Comparison of ENCODE assay signal across 12 cellular contexts in the genomic region with DNA sequence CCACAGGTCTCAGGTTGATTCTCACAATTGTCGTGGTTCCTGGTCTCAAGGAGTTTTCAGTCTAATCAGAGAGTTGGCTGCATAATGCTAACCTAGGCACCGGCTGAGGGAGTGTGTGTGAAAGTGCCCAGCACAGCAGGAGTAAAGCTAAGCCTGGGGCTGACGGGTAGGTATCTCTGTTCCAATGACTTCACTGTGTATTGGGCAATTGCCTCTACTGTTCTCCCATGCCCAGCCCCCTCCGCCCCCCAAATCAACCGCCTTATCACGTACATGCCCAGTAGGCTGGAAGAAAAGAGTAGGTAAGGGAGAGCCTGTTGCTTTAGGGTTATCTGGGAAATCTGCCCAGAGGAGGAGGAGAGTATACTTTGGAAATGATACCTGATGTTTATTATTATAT. TPM values are rescaled to one million over a fixed set of nuclear protein-coding genes. Genes with fewer than 3 reads are reported as not detected.
DNase-seq lines count a peak whose midpoint lies in the region; ATAC-seq and TF ChIP-seq lines count a peak whose summit lies in the region.
"Had no signal": no experiment of that assay in that cellular context is flagged by ENCODE, and none has a peak within 500 bp of the region (broad histone marks: within the 10 kb centered on the region; RNA-seq: fewer than 3 reads in every experiment).

No MANE protein-coding gene starts in this region.

- H3K27me3 Mint-ChIP-seq in MCF 10A (ENCODE audit: insufficient read depth, unreplicated experiment) (no peaks in the 10 kb centered on the region), brain (no peaks in the 10 kb centered on the region)

- H3K27me3 ChIP-seq in breast epithelium (no peaks in the 10 kb centered on the region), muscle layer of duodenum (ENCODE audit: low read depth, low read length) (no peaks in the 10 kb centered on the region), uterus (no peaks in the 10 kb centered on the region)

- POLR2A ChIA-PET in MCF 10A (lab: Yijun Ruan, JAX), result no interaction called here

- CTCF ChIA-PET in MCF 10A (lab: Yijun Ruan, JAX), result interaction anchor here (0.9 kb wide), 1 partner anchor 204 kb away, joined by 7 read pairs; no protein-coding TSS in a partner anchor

- no TSS peak for BruUV-seq in MCF 10A (replicated peaks; lab: Mats Ljungman, UMichigan)

- no peak for ATAC-seq in GM21723 (IDR thresholded peaks at IDR 0.05; ENCODE audit: unreplicated experiment)
- no peak for ATAC-seq in GM18858 (IDR thresholded peaks at IDR 0.05; ENCODE audit: unreplicated experiment)

- H3K27ac Mint-ChIP-seq in MCF 10A (ENCODE audit: low read depth, unreplicated experiment), result peak overlapping the region; percentile 60
- peak overlapping the region; percentile 27 to 93 (median 75) for H3K27ac Mint-ChIP-seq in brain

- TF ChIP-seq POLR2A in breast epithelium (IDR thresholded peaks at IDR 0.05), result no peak
- no peak for TF ChIP-seq POLR2A in uterus (IDR thresholded peaks at IDR 0.05)

- H3K4me1 ChIP-seq in breast epithelium (peaks cover 0 to 13% of the 10 kb centered on the region in 2 donors), muscle layer of duodenum (ENCODE audit: control insufficient read depth in 1 of 2, insufficient read depth in 2 of 2, low read length in 2 of 2) (peaks cover 20 to 57% of the 10 kb centered on the region in 2 donors), uterus (peaks cover 17 to 26% of the 10 kb centered on the region in 2 donors)

- H3K9me3 Mint-ChIP-seq in MCF 10A (ENCODE audit: unreplicated experiment) (no peaks in the 10 kb centered on the region), brain (peaks cover 0 to 5% (median under 1%) of the 10 kb centered on the region in 5 experiments)

- H3K36me3 ChIP-seq in breast epithelium, result no peaks in the 10 kb centered on the region
- H3K36me3 ChIP-seq in muscle layer of duodenum (ENCODE audit: control insufficient read depth in 1 of 2, insufficient read depth in 2 of 2, low read length in 2 of 2), result peaks cover 9 to 13% of the 10 kb centered on the region in 2 donors
- H3K36me3 ChIP-seq in uterus, result no peaks in the 10 kb centered on the region

- H3K4me1 Mint-ChIP-seq in MCF 10A (ENCODE audit: insufficient read depth, unreplicated experiment) (peaks cover 35% of the 10 kb centered on the region), brain (peaks cover 93% of the 10 kb centered on the region)

- no peak overlapping the region for H3K4me3 ChIP-seq in breast epithelium
- no peak overlapping the region for H3K4me3 ChIP-seq in muscle layer of duodenum (ENCODE audit: low read depth in 1 of 2, low read length in 2 of 2)
- H3K4me3 ChIP-seq in uterus, result no peak overlapping the region
- H3K4me3 ChIP-seq: K562 had no signal

- no peak for TF ChIP-seq CTCF in MCF 10A (IDR thresholded peaks at IDR 0.05; ENCODE audit: unreplicated experiment)
- TF ChIP-seq CTCF in breast epithelium (IDR thresholded peaks at IDR 0.05), result no peak
- no peak for TF ChIP-seq CTCF in brain (conservative IDR thresholded peaks at IDR 0.05)
- TF ChIP-seq CTCF in uterus (IDR thresholded peaks at IDR 0.05), result no peak

- intact Hi-C loops in MCF 10A (cut with micrococcal nuclease) (no loop called here), breast epithelium (cut with DNase I; ENCODE audit: low total_unique reads) (no loop called here), uterus (cut with DNase I; ENCODE audit: low total_unique reads) (no loop called here)

- H3K36me3 Mint-ChIP-seq in MCF 10A (ENCODE audit: insufficient read depth, unreplicated experiment) (peaks cover 20% of the 10 kb centered on the region), brain (peaks cover 33% of the 10 kb centered on the region)

- H3K4me3 Mint-ChIP-seq in MCF 10A (ENCODE audit: unreplicated experiment), result no peak overlapping the region
- H3K4me3 Mint-ChIP-seq in brain, result no peak overlapping the region

- H3K9me3 ChIP-seq in breast epithelium (no peaks in the 10 kb centered on the region), muscle layer of duodenum (ENCODE audit: control insufficient read depth in 1 of 2, low read length in 2 of 2) (no peaks in the 10 kb centered on the region), uterus (no peaks in the 10 kb centered on the region)

- H3K27ac ChIP-seq in breast epithelium, result no peak overlapping the region
- peak overlapping the region; percentile 78 for H3K27ac ChIP-seq in muscle layer of duodenum (ENCODE audit: low read length)
- peak overlapping the region; percentile 76 to 92 for H3K27ac ChIP-seq in uterus

- no peak for DNase-seq in MCF 10A (ENCODE audit: unreplicated experiment)
- no peak for DNase-seq in breast epithelium (ENCODE audit: low spot score in 2 of 2)
- peak in 1 of 2 donors; percentile 31 for DNase-seq in uterus
- DNase-seq in stimulated activated CD4-positive, alpha-beta T cell treated with anti-CD3 and anti-CD28 coated beads, Interleukin-4, amount 100 ng/mL, for 24 hours, result no peak
- DNase-seq: activated gamma-delta T cell treated with Interleukin-2 at 50 U/mL for 16 hours; effector CD4-positive, alpha-beta T cell; midbrain had no signal

RNA-seq across cellular contexts. Expression of a gene that starts 54.7 kb away (rescaled TPM):
- total RNA-seq in MCF 10A (2022) (86.0 and 90.7 TPM in 2 replicates), breast epithelium (10 to 100 TPM; 22.3 to 40.6 (median 26.5) TPM), uterus (10 to 100 TPM in 3 of 4 donors, 1 to 10 TPM in 1; 9.0 to 75.6 (median 33.5) TPM)
- polyA plus RNA-seq in brain (ENCODE audit: insufficient read depth, low read depth, low replicate concordance), result 87.7 TPM

RNA-seq across cellular contexts. Expression of a gene that starts 54.7 kb away (rescaled TPM):
- 8.1 and 8.5 TPM in 2 replicates for total RNA-seq in MCF 10A (2022)
- 10 to 100 TPM; 17.0 to 54.9 (median 38.6) TPM for total RNA-seq in breast epithelium
- polyA plus RNA-seq in brain (ENCODE audit: insufficient read depth, low read depth, low replicate concordance), result 1.7 TPM
- total RNA-seq in uterus, result 10 to 100 TPM; 10.2 to 76.2 (median 17.1) TPM

Comparison
In these comparisons a context has a peak if more than half of its experiments do, and no peak if none do; other contexts are left out.
1. H3K27ac ChIP-seq: peak in muscle layer of duodenum (single experiment) and uterus (2 of 2); none in breast epithelium (0 of 2).